Comparison of ENCODE assay signal across 1 cellular context in the genomic region with DNA sequence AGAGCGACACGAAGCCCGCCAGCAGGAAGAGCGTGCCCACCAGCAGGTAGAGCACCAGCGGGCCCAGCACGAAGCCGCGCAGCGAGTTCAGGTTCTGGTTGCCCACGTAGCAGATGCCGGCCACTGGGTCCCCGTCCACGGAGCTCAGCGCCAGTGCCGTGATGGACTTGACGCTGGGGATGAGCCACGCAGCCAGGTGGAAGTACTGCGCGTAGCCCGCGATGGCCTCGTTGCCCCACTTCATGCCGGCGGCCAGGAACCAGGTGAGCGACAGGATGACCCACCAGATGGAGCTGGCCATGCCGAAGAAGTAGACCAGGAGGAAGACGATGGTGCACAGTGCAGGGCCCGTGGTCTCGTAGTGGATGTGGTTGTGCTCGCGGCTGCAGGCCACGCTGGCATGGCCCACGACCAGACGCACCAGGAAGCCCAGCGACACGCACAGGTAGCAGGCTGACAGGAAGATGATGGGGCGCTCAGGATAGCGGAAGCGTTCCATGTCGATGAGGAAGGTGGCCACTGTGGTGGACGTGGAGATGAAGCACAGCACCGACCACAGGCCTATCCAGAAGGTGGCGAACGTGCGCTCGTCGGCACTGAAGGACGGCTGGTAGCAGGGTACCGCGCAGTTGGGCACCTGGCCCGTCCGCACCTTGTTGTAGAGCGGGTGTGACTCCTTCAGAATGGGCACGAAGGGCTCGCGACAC.
TF ChIP-seq lines count a peak whose summit lies in the region.

No MANE protein-coding gene starts in this region.

TF ChIP-seq in GM23338, 12 proteins besides CTCF, POLR2A, EP300 and RAD21:
- TF ChIP-seq, protein P1, sequence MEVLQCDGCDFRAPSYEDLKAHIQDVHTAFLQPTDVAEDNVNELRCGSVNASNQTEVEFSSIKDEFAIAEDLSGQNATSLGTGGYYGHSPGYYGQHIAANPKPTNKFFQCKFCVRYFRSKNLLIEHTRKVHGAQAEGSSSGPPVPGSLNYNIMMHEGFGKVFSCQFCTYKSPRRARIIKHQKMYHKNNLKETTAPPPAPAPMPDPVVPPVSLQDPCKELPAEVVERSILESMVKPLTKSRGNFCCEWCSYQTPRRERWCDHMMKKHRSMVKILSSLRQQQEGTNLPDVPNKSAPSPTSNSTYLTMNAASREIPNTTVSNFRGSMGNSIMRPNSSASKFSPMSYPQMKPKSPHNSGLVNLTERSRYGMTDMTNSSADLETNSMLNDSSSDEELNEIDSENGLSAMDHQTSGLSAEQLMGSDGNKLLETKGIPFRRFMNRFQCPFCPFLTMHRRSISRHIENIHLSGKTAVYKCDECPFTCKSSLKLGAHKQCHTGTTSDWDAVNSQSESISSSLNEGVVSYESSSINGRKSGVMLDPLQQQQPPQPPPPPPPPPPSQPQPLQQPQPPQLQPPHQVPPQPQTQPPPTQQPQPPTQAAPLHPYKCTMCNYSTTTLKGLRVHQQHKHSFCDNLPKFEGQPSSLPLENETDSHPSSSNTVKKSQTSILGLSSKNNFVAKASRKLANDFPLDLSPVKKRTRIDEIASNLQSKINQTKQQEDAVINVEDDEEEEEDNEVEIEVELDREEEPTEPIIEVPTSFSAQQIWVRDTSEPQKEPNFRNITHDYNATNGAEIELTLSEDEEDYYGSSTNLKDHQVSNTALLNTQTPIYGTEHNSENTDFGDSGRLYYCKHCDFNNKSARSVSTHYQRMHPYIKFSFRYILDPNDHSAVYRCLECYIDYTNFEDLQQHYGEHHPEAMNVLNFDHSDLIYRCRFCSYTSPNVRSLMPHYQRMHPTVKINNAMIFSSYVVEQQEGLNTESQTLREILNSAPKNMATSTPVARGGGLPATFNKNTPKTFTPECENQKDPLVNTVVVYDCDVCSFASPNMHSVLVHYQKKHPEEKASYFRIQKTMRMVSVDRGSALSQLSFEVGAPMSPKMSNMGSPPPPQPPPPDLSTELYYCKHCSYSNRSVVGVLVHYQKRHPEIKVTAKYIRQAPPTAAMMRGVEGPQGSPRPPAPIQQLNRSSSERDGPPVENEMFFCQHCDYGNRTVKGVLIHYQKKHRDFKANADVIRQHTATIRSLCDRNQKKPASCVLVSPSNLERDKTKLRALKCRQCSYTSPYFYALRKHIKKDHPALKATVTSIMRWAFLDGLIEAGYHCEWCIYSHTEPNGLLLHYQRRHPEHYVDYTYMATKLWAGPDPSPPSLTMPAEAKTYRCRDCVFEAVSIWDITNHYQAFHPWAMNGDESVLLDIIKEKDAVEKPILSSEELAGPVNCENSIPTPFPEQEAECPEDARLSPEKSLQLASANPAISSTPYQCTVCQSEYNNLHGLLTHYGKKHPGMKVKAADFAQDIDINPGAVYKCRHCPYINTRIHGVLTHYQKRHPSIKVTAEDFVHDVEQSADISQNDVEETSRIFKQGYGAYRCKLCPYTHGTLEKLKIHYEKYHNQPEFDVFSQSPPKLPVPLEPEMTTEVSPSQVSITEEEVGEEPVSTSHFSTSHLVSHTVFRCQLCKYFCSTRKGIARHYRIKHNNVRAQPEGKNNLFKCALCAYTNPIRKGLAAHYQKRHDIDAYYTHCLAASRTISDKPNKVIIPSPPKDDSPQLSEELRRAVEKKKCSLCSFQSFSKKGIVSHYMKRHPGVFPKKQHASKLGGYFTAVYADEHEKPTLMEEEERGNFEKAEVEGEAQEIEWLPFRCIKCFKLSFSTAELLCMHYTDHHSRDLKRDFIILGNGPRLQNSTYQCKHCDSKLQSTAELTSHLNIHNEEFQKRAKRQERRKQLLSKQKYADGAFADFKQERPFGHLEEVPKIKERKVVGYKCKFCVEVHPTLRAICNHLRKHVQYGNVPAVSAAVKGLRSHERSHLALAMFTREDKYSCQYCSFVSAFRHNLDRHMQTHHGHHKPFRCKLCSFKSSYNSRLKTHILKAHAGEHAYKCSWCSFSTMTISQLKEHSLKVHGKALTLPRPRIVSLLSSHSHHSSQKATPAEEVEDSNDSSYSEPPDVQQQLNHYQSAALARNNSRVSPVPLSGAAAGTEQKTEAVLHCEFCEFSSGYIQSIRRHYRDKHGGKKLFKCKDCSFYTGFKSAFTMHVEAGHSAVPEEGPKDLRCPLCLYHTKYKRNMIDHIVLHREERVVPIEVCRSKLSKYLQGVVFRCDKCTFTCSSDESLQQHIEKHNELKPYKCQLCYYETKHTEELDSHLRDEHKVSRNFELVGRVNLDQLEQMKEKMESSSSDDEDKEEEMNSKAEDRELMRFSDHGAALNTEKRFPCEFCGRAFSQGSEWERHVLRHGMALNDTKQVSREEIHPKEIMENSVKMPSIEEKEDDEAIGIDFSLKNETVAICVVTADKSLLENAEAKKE (CRISPR knock-in tag; IDR thresholded peaks at IDR 0.05) = no peak
- TF ChIP-seq POLR2AphosphoS5 (IDR thresholded peaks at IDR 0.05; ENCODE audit: low read depth) = no peak
- no peak for TF ChIP-seq EZH2 (IDR thresholded peaks at IDR 0.05; ENCODE audit: low read depth, unreplicated experiment)
- no peak for TF ChIP-seq EZH2phosphoT487 (IDR thresholded peaks at IDR 0.05; ENCODE audit: unreplicated experiment)
- TF ChIP-seq ZNF114 (CRISPR knock-in tag; IDR thresholded peaks at IDR 0.05) = no peak
- no peak for TF ChIP-seq NANOG (IDR thresholded peaks at IDR 0.05; ENCODE audit: borderline replicate concordance)
- TF ChIP-seq CREB1 (CRISPR knock-in tag; IDR thresholded peaks at IDR 0.05; ENCODE audit: low read depth) = no peak
- TF ChIP-seq, protein P2, sequence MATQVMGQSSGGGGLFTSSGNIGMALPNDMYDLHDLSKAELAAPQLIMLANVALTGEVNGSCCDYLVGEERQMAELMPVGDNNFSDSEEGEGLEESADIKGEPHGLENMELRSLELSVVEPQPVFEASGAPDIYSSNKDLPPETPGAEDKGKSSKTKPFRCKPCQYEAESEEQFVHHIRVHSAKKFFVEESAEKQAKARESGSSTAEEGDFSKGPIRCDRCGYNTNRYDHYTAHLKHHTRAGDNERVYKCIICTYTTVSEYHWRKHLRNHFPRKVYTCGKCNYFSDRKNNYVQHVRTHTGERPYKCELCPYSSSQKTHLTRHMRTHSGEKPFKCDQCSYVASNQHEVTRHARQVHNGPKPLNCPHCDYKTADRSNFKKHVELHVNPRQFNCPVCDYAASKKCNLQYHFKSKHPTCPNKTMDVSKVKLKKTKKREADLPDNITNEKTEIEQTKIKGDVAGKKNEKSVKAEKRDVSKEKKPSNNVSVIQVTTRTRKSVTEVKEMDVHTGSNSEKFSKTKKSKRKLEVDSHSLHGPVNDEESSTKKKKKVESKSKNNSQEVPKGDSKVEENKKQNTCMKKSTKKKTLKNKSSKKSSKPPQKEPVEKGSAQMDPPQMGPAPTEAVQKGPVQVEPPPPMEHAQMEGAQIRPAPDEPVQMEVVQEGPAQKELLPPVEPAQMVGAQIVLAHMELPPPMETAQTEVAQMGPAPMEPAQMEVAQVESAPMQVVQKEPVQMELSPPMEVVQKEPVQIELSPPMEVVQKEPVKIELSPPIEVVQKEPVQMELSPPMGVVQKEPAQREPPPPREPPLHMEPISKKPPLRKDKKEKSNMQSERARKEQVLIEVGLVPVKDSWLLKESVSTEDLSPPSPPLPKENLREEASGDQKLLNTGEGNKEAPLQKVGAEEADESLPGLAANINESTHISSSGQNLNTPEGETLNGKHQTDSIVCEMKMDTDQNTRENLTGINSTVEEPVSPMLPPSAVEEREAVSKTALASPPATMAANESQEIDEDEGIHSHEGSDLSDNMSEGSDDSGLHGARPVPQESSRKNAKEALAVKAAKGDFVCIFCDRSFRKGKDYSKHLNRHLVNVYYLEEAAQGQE (IDR thresholded peaks at IDR 0.05; ENCODE audit: unreplicated experiment) = no peak
- TF ChIP-seq JUNB (IDR thresholded peaks at IDR 0.05; ENCODE audit: unreplicated experiment) = no peak
- TF ChIP-seq, protein P3, sequence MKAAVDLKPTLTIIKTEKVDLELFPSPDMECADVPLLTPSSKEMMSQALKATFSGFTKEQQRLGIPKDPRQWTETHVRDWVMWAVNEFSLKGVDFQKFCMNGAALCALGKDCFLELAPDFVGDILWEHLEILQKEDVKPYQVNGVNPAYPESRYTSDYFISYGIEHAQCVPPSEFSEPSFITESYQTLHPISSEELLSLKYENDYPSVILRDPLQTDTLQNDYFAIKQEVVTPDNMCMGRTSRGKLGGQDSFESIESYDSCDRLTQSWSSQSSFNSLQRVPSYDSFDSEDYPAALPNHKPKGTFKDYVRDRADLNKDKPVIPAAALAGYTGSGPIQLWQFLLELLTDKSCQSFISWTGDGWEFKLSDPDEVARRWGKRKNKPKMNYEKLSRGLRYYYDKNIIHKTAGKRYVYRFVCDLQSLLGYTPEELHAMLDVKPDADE (IDR thresholded peaks at IDR 0.05) = no peak
- no peak for TF ChIP-seq ZNF331 (CRISPR knock-in tag; IDR thresholded peaks at IDR 0.05; ENCODE audit: low read depth)
- TF ChIP-seq STAT1 (IDR thresholded peaks at IDR 0.05; ENCODE audit: unreplicated experiment) = no peak
